ENCODE assay signal across 1 cellular context in genomic region chr5:10588779-10589447, GRCh38.
TF ChIP-seq lines count a peak whose summit lies in the region.

No MANE protein-coding gene starts in this region.

TF ChIP-seq in K562, 482 proteins besides CTCF, POLR2A, EP300 and RAD21 (continued from another document and continues in another):
- TF ChIP-seq, protein P1, sequence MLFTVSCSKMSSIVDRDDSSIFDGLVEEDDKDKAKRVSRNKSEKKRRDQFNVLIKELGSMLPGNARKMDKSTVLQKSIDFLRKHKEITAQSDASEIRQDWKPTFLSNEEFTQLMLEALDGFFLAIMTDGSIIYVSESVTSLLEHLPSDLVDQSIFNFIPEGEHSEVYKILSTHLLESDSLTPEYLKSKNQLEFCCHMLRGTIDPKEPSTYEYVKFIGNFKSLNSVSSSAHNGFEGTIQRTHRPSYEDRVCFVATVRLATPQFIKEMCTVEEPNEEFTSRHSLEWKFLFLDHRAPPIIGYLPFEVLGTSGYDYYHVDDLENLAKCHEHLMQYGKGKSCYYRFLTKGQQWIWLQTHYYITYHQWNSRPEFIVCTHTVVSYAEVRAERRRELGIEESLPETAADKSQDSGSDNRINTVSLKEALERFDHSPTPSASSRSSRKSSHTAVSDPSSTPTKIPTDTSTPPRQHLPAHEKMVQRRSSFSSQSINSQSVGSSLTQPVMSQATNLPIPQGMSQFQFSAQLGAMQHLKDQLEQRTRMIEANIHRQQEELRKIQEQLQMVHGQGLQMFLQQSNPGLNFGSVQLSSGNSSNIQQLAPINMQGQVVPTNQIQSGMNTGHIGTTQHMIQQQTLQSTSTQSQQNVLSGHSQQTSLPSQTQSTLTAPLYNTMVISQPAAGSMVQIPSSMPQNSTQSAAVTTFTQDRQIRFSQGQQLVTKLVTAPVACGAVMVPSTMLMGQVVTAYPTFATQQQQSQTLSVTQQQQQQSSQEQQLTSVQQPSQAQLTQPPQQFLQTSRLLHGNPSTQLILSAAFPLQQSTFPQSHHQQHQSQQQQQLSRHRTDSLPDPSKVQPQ (CRISPR knock-in tag; IDR thresholded peaks at IDR 0.05; ENCODE audit: borderline replicate concordance), result no peak
- TF ChIP-seq ILK (tag; IDR thresholded peaks at IDR 0.05; ENCODE audit: borderline replicate concordance, low read depth) (no peak), FUS (optimal IDR thresholded peaks at IDR 0.05; ENCODE audit: low read depth, low read length) (no peak), ZFPM2 (CRISPR knock-in tag; IDR thresholded peaks at IDR 0.05) (no peak), FOXO4 (CRISPR knock-in tag; IDR thresholded peaks at IDR 0.05) (no peak), MAX (CRISPR knock-in tag; IDR thresholded peaks at IDR 0.05) (peak; percentile 84), ZNF764 (CRISPR knock-in tag; IDR thresholded peaks at IDR 0.05; ENCODE audit: low read depth) (no peak), SRF (CRISPR knock-in tag; IDR thresholded peaks at IDR 0.05) (no peak), RBM25 (IDR thresholded peaks at IDR 0.05; ENCODE audit: low read depth, low read length, severe bottlenecking) (no peak), MIER1 (IDR thresholded peaks at IDR 0.05; ENCODE audit: low read depth) (no peak; the same call in 1 of the 2 replicates), ZNF12 (CRISPR knock-in tag; IDR thresholded peaks at IDR 0.05) (peak; percentile 72; the same call in 1 of the 2 replicates), HDAC3 (IDR thresholded peaks at IDR 0.05; ENCODE audit: borderline replicate concordance, partially characterized antibody) (peak; percentile 94), TBP (optimal IDR thresholded peaks at IDR 0.05; ENCODE audit: low read depth, low read length) (no peak), CBX8 (IDR thresholded peaks at IDR 0.05; ENCODE audit: borderline replicate concordance, extremely low read depth, low read depth, low read length, poor library complexity, severe bottlenecking) (no peak), MTA3 (IDR thresholded peaks at IDR 0.05; ENCODE audit: borderline replicate concordance) (peak; percentile 97), ZNF512 (tag; IDR thresholded peaks at IDR 0.05) (no peak), HIVEP1 (CRISPR knock-in tag; IDR thresholded peaks at IDR 0.05) (no peak), ZNF133 (CRISPR knock-in tag; IDR thresholded peaks at IDR 0.05) (no peak), CBFB (CRISPR knock-in tag; IDR thresholded peaks at IDR 0.05) (peak; percentile 98), FOXJ2 (tag; IDR thresholded peaks at IDR 0.05) (no peak), ATF7 (IDR thresholded peaks at IDR 0.05) (peak; percentile 91), ZNF224 (CRISPR knock-in tag; IDR thresholded peaks at IDR 0.05) (no peak), HDGF (IDR thresholded peaks at IDR 0.05) (no peak), SUPT5H (IDR thresholded peaks at IDR 0.05) (no peak), ZNF41 (CRISPR knock-in tag; conservative IDR thresholded peaks at IDR 0.05) (no peak), ZNF324 (CRISPR knock-in tag; IDR thresholded peaks at IDR 0.05) (no peak), POLR2G (IDR thresholded peaks at IDR 0.05; ENCODE audit: low read depth, low read length) (no peak), TARDBP (IDR thresholded peaks at IDR 0.05) (peak; percentile 77; the same call in 1 of the 2 replicates), NR2C1 (IDR thresholded peaks at IDR 0.05) (peak; percentile 38; the same call in 1 of the 2 replicates), NR2C1 (tag; IDR thresholded peaks at IDR 0.05) (peak; percentile 73), TCF15 (CRISPR knock-in tag; IDR thresholded peaks at IDR 0.05) (no peak), ILF3 (IDR thresholded peaks at IDR 0.05; ENCODE audit: borderline replicate concordance) (0 out of 2 replicates have a peak, but pooled peaks have one; percentile 60), ZNF444 (CRISPR knock-in tag; IDR thresholded peaks at IDR 0.05) (no peak; the same call in 1 of the 2 replicates), L3MBTL2 (IDR thresholded peaks at IDR 0.05) (peak; percentile 93), MTA2 (IDR thresholded peaks at IDR 0.05; ENCODE audit: low read depth) (peak; percentile 98), TCF7 (IDR thresholded peaks at IDR 0.05; ENCODE audit: borderline replicate concordance) (peak; percentile 94), ESRRA (IDR thresholded peaks at IDR 0.05; ENCODE audit: borderline replicate concordance, low read depth) (peak; percentile 94; the same call in 1 of the 2 replicates), HMG20A (CRISPR knock-in tag; conservative IDR thresholded peaks at IDR 0.05) (no peak), ESRRB (CRISPR knock-in tag; IDR thresholded peaks at IDR 0.05; ENCODE audit: borderline replicate concordance) (no peak), SMARCE1 (IDR thresholded peaks at IDR 0.05) (peak; percentile 100), KAT8 (IDR thresholded peaks at IDR 0.05; ENCODE audit: low read depth) (no peak), RBM17 (IDR thresholded peaks at IDR 0.05; ENCODE audit: borderline replicate concordance, low read depth, low read length) (no peak), CREBBP (IDR thresholded peaks at IDR 0.05; ENCODE audit: low read depth, low read length) (no peak), PRPF4 (IDR thresholded peaks at IDR 0.05; ENCODE audit: insufficient read depth, low read depth, low read length, poor library complexity, severe bottlenecking) (no peak), HDAC6 (IDR thresholded peaks at IDR 0.05; ENCODE audit: low read depth, low read length) (no peak), HNRNPH1 (optimal IDR thresholded peaks at IDR 0.05; ENCODE audit: low read depth, low read length) (no peak), GATA2 (CRISPR knock-in tag; IDR thresholded peaks at IDR 0.05) (peak; percentile 98), ID3 (CRISPR knock-in tag; IDR thresholded peaks at IDR 0.05) (no peak), ID3 (tag; IDR thresholded peaks at IDR 0.05) (peak; percentile 96), HCFC1 (IDR thresholded peaks at IDR 0.05; ENCODE audit: low read depth, low read length) (no peak), STAT6 (CRISPR knock-in tag; IDR thresholded peaks at IDR 0.05) (no peak), MEF2D (tag; conservative IDR thresholded peaks at IDR 0.05; ENCODE audit: low read depth) (peak; percentile 91), U2AF1 (optimal IDR thresholded peaks at IDR 0.05; ENCODE audit: low read depth, low read length) (no peak), ZNF57 (CRISPR knock-in tag; IDR thresholded peaks at IDR 0.05) (peak; percentile 29; the same call in 1 of the 2 replicates), CCNT2 (IDR thresholded peaks at IDR 0.05; ENCODE audit: borderline replicate concordance, extremely low read depth, insufficient read length, low read depth, low read length) (peak; percentile 89)
- TF ChIP-seq, protein P2, sequence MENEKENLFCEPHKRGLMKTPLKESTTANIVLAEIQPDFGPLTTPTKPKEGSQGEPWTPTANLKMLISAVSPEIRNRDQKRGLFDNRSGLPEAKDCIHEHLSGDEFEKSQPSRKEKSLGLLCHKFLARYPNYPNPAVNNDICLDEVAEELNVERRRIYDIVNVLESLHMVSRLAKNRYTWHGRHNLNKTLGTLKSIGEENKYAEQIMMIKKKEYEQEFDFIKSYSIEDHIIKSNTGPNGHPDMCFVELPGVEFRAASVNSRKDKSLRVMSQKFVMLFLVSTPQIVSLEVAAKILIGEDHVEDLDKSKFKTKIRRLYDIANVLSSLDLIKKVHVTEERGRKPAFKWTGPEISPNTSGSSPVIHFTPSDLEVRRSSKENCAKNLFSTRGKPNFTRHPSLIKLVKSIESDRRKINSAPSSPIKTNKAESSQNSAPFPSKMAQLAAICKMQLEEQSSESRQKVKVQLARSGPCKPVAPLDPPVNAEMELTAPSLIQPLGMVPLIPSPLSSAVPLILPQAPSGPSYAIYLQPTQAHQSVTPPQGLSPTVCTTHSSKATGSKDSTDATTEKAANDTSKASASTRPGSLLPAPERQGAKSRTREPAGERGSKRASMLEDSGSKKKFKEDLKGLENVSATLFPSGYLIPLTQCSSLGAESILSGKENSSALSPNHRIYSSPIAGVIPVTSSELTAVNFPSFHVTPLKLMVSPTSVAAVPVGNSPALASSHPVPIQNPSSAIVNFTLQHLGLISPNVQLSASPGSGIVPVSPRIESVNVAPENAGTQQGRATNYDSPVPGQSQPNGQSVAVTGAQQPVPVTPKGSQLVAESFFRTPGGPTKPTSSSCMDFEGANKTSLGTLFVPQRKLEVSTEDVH (IDR thresholded peaks at IDR 0.05; ENCODE audit: low read depth, partially characterized antibody), result no peak
- TF ChIP-seq, protein P3, sequence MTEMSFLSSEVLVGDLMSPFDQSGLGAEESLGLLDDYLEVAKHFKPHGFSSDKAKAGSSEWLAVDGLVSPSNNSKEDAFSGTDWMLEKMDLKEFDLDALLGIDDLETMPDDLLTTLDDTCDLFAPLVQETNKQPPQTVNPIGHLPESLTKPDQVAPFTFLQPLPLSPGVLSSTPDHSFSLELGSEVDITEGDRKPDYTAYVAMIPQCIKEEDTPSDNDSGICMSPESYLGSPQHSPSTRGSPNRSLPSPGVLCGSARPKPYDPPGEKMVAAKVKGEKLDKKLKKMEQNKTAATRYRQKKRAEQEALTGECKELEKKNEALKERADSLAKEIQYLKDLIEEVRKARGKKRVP (CRISPR knock-in tag; IDR thresholded peaks at IDR 0.05), result 0 out of 2 replicates have a peak, but pooled peaks have one; percentile 41
- TF ChIP-seq, protein P4, sequence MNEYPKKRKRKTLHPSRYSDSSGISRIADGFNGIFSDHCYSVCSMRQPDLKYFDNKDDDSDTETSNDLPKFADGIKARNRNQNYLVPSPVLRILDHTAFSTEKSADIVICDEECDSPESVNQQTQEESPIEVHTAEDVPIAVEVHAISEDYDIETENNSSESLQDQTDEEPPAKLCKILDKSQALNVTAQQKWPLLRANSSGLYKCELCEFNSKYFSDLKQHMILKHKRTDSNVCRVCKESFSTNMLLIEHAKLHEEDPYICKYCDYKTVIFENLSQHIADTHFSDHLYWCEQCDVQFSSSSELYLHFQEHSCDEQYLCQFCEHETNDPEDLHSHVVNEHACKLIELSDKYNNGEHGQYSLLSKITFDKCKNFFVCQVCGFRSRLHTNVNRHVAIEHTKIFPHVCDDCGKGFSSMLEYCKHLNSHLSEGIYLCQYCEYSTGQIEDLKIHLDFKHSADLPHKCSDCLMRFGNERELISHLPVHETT (CRISPR knock-in tag; conservative IDR thresholded peaks at IDR 0.05 in 1 of 2, IDR thresholded peaks at IDR 0.05 in 1 of 2), result peak in 1 of 2 experiments; percentile 88; a peak in 2 of 4 replicates
- TF ChIP-seq, protein P5, sequence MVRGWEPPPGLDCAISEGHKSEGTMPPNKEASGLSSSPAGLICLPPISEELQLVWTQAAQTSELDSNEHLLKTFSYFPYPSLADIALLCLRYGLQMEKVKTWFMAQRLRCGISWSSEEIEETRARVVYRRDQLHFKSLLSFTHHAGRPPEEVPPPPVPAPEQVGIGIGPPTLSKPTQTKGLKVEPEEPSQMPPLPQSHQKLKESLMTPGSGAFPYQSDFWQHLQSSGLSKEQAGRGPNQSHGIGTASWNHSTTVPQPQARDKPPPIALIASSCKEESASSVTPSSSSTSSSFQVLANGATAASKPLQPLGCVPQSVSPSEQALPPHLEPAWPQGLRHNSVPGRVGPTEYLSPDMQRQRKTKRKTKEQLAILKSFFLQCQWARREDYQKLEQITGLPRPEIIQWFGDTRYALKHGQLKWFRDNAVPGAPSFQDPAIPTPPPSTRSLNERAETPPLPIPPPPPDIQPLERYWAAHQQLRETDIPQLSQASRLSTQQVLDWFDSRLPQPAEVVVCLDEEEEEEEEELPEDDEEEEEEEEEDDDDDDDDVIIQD (CRISPR knock-in tag; IDR thresholded peaks at IDR 0.05), result no peak
